14 cellular contexts compared by ENCODE assay signal in genomic region chr3:178480795-178481194, GRCh38.
DNase-seq lines count a peak whose midpoint lies in the region; ATAC-seq and TF ChIP-seq lines count a peak whose summit lies in the region.
"Had no signal": no experiment of that assay in that cellular context is flagged by ENCODE, and none has a peak within 500 bp of the region (broad histone marks: within the 10 kb centered on the region; RNA-seq: fewer than 3 reads in every experiment).

No MANE protein-coding gene starts in this region.

- no peak for TF ChIP-seq CTCF in DOHH2 (IDR thresholded peaks at IDR 0.05; ENCODE audit: low read depth, low read length, poor library complexity, severe bottlenecking)

- H3K4me2 ChIP-seq in DOHH2 (ENCODE audit: low read length) = peak overlapping the region; percentile 26
- H3K4me2 ChIP-seq: A549 had no signal

- H3K9me3 ChIP-seq in DOHH2 (ENCODE audit: control insufficient read depth, insufficient read depth, low read length) = no peaks in the 10 kb centered on the region
- H3K9me3 ChIP-seq: A549, suprapubic skin had no signal

- H3K4me3 ChIP-seq in DOHH2 (ENCODE audit: low read length) = peak overlapping the region; percentile 2; the same call in 1 of the 2 replicates
- H3K4me3 ChIP-seq: A549, dorsolateral prefrontal cortex, suprapubic skin had no signal

- no peaks in the 10 kb centered on the region for H4K20me1 ChIP-seq in DOHH2 (ENCODE audit: control insufficient read depth, insufficient read depth, low read depth, low read length)

- no peak overlapping the region for H3K27ac ChIP-seq in DOHH2 (ENCODE audit: low read depth, low read length)
- H3K27ac ChIP-seq: A549, dorsolateral prefrontal cortex, suprapubic skin had no signal

- DNase-seq in HUDEP-2 (lab: John Stamatoyannopoulos, UW; ENCODE audit: unreplicated experiment in 76 of 76) (no peak), DMS79 (lab: John Stamatoyannopoulos, UW) (no peak), foreskin melanocyte (no peak), NCI-H2107 treated with DMSO at 0.1 percent for 48 hours (lab: John Stamatoyannopoulos, UW; ENCODE audit: unreplicated experiment) (no peak)
- DNase-seq: dorsolateral prefrontal cortex; NCI-H524 treated with DMSO at 0.1 percent for 48 hours; posterior cingulate gyrus; stimulated activated CD4-positive, alpha-beta T cell treated with anti-CD3 and anti-CD28 coated beads, Interleukin-4, amount 100 ng/mL, for 4 hours had no signal

- no peaks in the 10 kb centered on the region for H3K9me2 ChIP-seq in DOHH2 (replicated peaks; ENCODE audit: control insufficient read depth, low read length)

- no peaks in the 10 kb centered on the region for H3K36me3 ChIP-seq in DOHH2 (ENCODE audit: control insufficient read depth, low read length)
- H3K36me3 ChIP-seq: suprapubic skin had no signal

- H3K27me3 ChIP-seq in DOHH2 (ENCODE audit: control insufficient read depth, low read length) = no peaks in the 10 kb centered on the region
- H3K27me3 ChIP-seq: suprapubic skin had no signal

- peaks cover 38% of the 10 kb centered on the region for H3K4me1 ChIP-seq in DOHH2 (ENCODE audit: control insufficient read depth, low read length)
- H3K4me1 ChIP-seq: A549, suprapubic skin had no signal

- ATAC-seq in GM19043 (IDR thresholded peaks at IDR 0.05; ENCODE audit: low read depth, unreplicated experiment) (peak; percentile 94), GM21825 (IDR thresholded peaks at IDR 0.05; ENCODE audit: unreplicated experiment) (peak; percentile 98), HG03196 (IDR thresholded peaks at IDR 0.05; ENCODE audit: unreplicated experiment) (peak; percentile 93)
- ATAC-seq: A549 had no signal

- H3F3A ChIP-seq in DOHH2 (ENCODE audit: control insufficient read depth, insufficient read depth) = no peaks in the 10 kb centered on the region

- no peaks in the 10 kb centered on the region for H3K79me2 ChIP-seq in DOHH2 (ENCODE audit: control insufficient read depth, low read length)
